Comparison of ENCODE assay signal across 15 cellular contexts in the genomic region with DNA sequence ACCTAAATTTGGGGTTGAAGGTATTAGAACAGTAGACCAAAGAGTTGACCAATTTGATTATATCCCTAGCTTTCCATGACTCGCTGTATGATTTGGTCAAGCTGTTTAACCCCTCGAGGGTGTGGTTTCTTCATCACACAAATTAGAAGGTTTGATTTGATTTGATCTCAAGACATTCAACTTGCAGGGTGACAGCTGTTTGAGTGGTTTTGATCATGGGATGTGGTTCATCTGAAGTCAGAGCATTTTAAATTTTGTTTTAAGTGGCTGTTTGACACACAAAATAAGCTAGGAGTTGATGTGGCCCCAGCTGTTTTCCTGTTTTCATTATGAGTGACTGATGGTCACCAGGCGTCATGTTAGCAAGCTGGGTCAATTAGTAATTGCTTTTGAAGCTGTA. TPM values are rescaled to one million over a fixed set of nuclear protein-coding genes. Genes with fewer than 3 reads are reported as not detected.
DNase-seq lines count a peak whose midpoint lies in the region; ATAC-seq, FAIRE-seq and TF ChIP-seq lines count a peak whose summit lies in the region.
"Not testable (repeated sequence)": the region's sequence is repeated elsewhere in the genome, so short reads cannot be mapped to it uniquely, and the experiment has no call there.
"Had no signal": no experiment of that assay in that cellular context is flagged by ENCODE, and none has a peak within 500 bp of the region (broad histone marks: within the 10 kb centered on the region; RNA-seq: fewer than 3 reads in every experiment).

No MANE protein-coding gene starts in this region.

- not testable (repeated sequence) for TF ChIP-seq CTCF in CD4-positive, alpha-beta T cell (IDR thresholded peaks at IDR 0.05)

- H3K27me3 Mint-ChIP-seq in CD4-positive, alpha-beta T cell; activated CD4-positive, alpha-beta T cell treated with anti-CD3 and anti-CD28 coated beads, Interleukin-2, amount 10 ng/mL, durations not matched to agents 7 days and 5 days; activated naive CD4-positive, alpha-beta T cell treated with anti-CD3 and anti-CD28 coated beads, Interleukin-2, amount 50 U/mL, for 24 hours: not testable (repeated sequence)

- peak overlapping the region; percentile 34 for H3K4me3 Mint-ChIP-seq in CD4-positive, alpha-beta T cell
- H3K4me3 Mint-ChIP-seq in activated CD4-positive, alpha-beta T cell treated with anti-CD3 and anti-CD28 coated beads, Interleukin-2, amount 10 ng/mL, durations not matched to agents 7 days and 5 days: not testable (repeated sequence)
- peak overlapping the region; percentile 28 for H3K4me3 Mint-ChIP-seq in activated naive CD4-positive, alpha-beta T cell treated with anti-CD3 and anti-CD28 coated beads, Interleukin-2, amount 50 U/mL, for 24 hours

- not testable (repeated sequence) for H3K36me3 Mint-ChIP-seq in CD4-positive, alpha-beta T cell (ENCODE audit: low read depth); activated CD4-positive, alpha-beta T cell treated with anti-CD3 and anti-CD28 coated beads, Interleukin-2, amount 10 ng/mL, durations not matched to agents 7 days and 5 days (ENCODE audit: low read depth); activated naive CD4-positive, alpha-beta T cell treated with anti-CD3 and anti-CD28 coated beads, Interleukin-2, amount 50 U/mL, for 24 hours

- H3K27ac ChIP-seq in CD4-positive, alpha-beta T cell (ENCODE audit: low read depth, low read length): not testable (repeated sequence)

- intact Hi-C loops in CD4-positive, alpha-beta T cell (cut with DNase I, micrococcal nuclease): loop anchor here (5.0 kb wide), 2 partner anchors 62 to 72 kb away; a partner anchor contains a TSS

- peak overlapping the region; percentile 59 for H3K27ac Mint-ChIP-seq in CD4-positive, alpha-beta T cell
- peak overlapping the region; percentile 70 for H3K27ac Mint-ChIP-seq in activated CD4-positive, alpha-beta T cell treated with anti-CD3 and anti-CD28 coated beads, Interleukin-2, amount 10 ng/mL, durations not matched to agents 7 days and 5 days
- peak overlapping the region; percentile 32 for H3K27ac Mint-ChIP-seq in activated naive CD4-positive, alpha-beta T cell treated with anti-CD3 and anti-CD28 coated beads, Interleukin-2, amount 50 U/mL, for 24 hours

- peaks cover 61% of the 10 kb centered on the region for H3K4me1 Mint-ChIP-seq in CD4-positive, alpha-beta T cell (ENCODE audit: low read depth)
- peaks cover 54% of the 10 kb centered on the region for H3K4me1 Mint-ChIP-seq in activated CD4-positive, alpha-beta T cell treated with anti-CD3 and anti-CD28 coated beads, Interleukin-2, amount 10 ng/mL, durations not matched to agents 7 days and 5 days
- peaks cover 54% of the 10 kb centered on the region for H3K4me1 Mint-ChIP-seq in activated naive CD4-positive, alpha-beta T cell treated with anti-CD3 and anti-CD28 coated beads, Interleukin-2, amount 50 U/mL, for 24 hours

- CTCF ChIA-PET in CD4-positive, alpha-beta T cell (lab: Charles Lee); activated CD4-positive, alpha-beta T cell treated with anti-CD3 and anti-CD28 coated beads, Interleukin-2, amount 10 ng/mL, durations not matched to agents 7 days and 5 days (lab: Charles Lee): not testable (repeated sequence)

- DNase-seq in CD4-positive, alpha-beta T cell: peak in 2 of 10 experiments; percentile 1 to 10
- DNase-seq in GM19239 (ENCODE audit: insufficient read length, low spot score): not testable (repeated sequence)
- peak; percentile 45 for DNase-seq in NCI-H748 (lab: John Stamatoyannopoulos, UW; ENCODE audit: unreplicated experiment)
- DNase-seq in activated CD4-positive, alpha-beta T cell treated with anti-CD3 and anti-CD28 coated beads, Interleukin-2, amount 10 ng/mL, durations not matched to agents 7 days and 5 days: peak; percentile 61
- peak; percentile 23 for DNase-seq in central memory CD4-positive, alpha-beta T cell
- peak in 4 of 6 experiments; percentile 0 to 66 (median 58) for DNase-seq in stimulated activated naive CD4-positive, alpha-beta T cell (lab: John Stamatoyannopoulos, UW)

- peak; percentile 74 for FAIRE-seq in GM19239 (lab: Jason Lieb, UNC)

- POLR2A ChIA-PET in CD4-positive, alpha-beta T cell (lab: Charles Lee): interaction anchor here (1.2 kb wide), 1 partner anchor 80 kb away, joined by 3 read pairs; no protein-coding TSS in a partner anchor
- POLR2A ChIA-PET in activated CD4-positive, alpha-beta T cell treated with anti-CD3 and anti-CD28 coated beads, Interleukin-2, amount 10 ng/mL, durations not matched to agents 7 days and 5 days (lab: Charles Lee): not testable (repeated sequence)

- not testable (repeated sequence) for H3K9me3 ChIP-seq in CD4-positive, alpha-beta T cell (ENCODE audit: control insufficient read depth, low read length)

- H3K27me3 ChIP-seq in CD4-positive, alpha-beta T cell (ENCODE audit: control insufficient read depth, insufficient read depth, low read length): not testable (repeated sequence)

- peak; percentile 18 for ATAC-seq in CD4-positive, alpha-beta T cell (ENCODE audit: poor library complexity)

- not testable (repeated sequence) for H3K9me3 Mint-ChIP-seq in CD4-positive, alpha-beta T cell; activated CD4-positive, alpha-beta T cell treated with anti-CD3 and anti-CD28 coated beads, Interleukin-2, amount 10 ng/mL, durations not matched to agents 7 days and 5 days; activated naive CD4-positive, alpha-beta T cell treated with anti-CD3 and anti-CD28 coated beads, Interleukin-2, amount 50 U/mL, for 24 hours

RNA-seq across cellular contexts. Expression of a gene that starts 52.7 kb away (rescaled TPM):
- total RNA-seq in CD4-positive, alpha-beta T cell: not detected
- total RNA-seq in activated CD4-positive, alpha-beta T cell treated with anti-CD3 and anti-CD28 coated beads, Interleukin-2, amount 10 ng/mL, durations not matched to agents 7 days and 5 days: not detected
- total RNA-seq: GM23338, H9, HT-29, MCF 10A, PC-9, Right ventricle myocardium inferior, RPMI7951, SJCRH30 had no signal
